ENCODE assay signal across 28 cellular contexts in genomic region chr5:53029608-53030007, GRCh38. TPM values are rescaled to one million over a fixed set of nuclear protein-coding genes. Genes with fewer than 3 reads are reported as not detected.
DNase-seq lines count a peak whose midpoint lies in the region; ATAC-seq and TF ChIP-seq lines count a peak whose summit lies in the region.
"Had no signal": no experiment of that assay in that cellular context is flagged by ENCODE, and none has a peak within 500 bp of the region (broad histone marks: within the 10 kb centered on the region; RNA-seq: fewer than 3 reads in every experiment).

No MANE protein-coding gene starts in this region.

- H3K27ac Mint-ChIP-seq in activated T-cell treated with anti-CD3 and anti-CD28 coated beads, Interleukin-2, amount 50 U/mL, for 72 hours = peak overlapping the region; percentile 61
- H3K27ac Mint-ChIP-seq: nephron had no signal

- no peak overlapping the region for H2AFZ ChIP-seq in PC-9

- CTCF ChIA-PET in PC-9 (lab: Charles Lee) = no interaction called here

- WGBS in esophagus, 2 donors = 79 to 81% methylated on average over 1 of the region's 1 CpG

- peaks cover 37% of the 10 kb centered on the region for H3F3A ChIP-seq in PC-9 (ENCODE audit: insufficient read depth, low read depth)

- no peak for TF ChIP-seq CTCF in PC-9 (conservative IDR thresholded peaks at IDR 0.05)

- POLR2A ChIA-PET in PC-9 (lab: Charles Lee; ENCODE audit: unreplicated experiment) = no interaction called here

- no peak overlapping the region for H3K4me2 ChIP-seq in PC-9
- H3K4me2 ChIP-seq: BLaER1, KMS-11 had no signal

- H3K4me1 Mint-ChIP-seq in activated T-cell treated with anti-CD3 and anti-CD28 coated beads, Interleukin-2, amount 50 U/mL, for 72 hours (ENCODE audit: low read depth) = peaks cover 42% of the 10 kb centered on the region
- H3K4me1 Mint-ChIP-seq: central memory CD8-positive, alpha-beta T cell had no signal

- H3K4me3 ChIP-seq in PC-9 (no peak overlapping the region), esophagus (ENCODE audit: low read depth in 1 of 2, low read length in 2 of 2) (no peak overlapping the region)
- H3K4me3 ChIP-seq: BLaER1, upper lobe of right lung had no signal

- no peaks in the 10 kb centered on the region for H3K9me2 ChIP-seq in PC-9 (ENCODE audit: insufficient read depth)

- H3K27ac ChIP-seq in PC-9 (peak overlapping the region; percentile 90), esophagus (ENCODE audit: low read depth in 2 of 2, low read length in 1 of 2) (peak overlapping the region; percentile 68 to 81)
- H3K27ac ChIP-seq: BLaER1, KMS-11, upper lobe of right lung had no signal

- H3K36me3 Mint-ChIP-seq in activated T-cell treated with anti-CD3 and anti-CD28 coated beads, Interleukin-2, amount 50 U/mL, for 72 hours (ENCODE audit: insufficient read depth in 2 of 2) = peaks cover 0 to 2% of the 10 kb centered on the region in 2 donors
- H3K36me3 Mint-ChIP-seq: activated naive CD8-positive, alpha-beta T cell had no signal

- H3K9me3 ChIP-seq in PC-9 (ENCODE audit: insufficient read depth, low read depth) (no peaks in the 10 kb centered on the region), esophagus (ENCODE audit: control insufficient read depth in 2 of 2, insufficient read depth in 1 of 2, low read depth in 1 of 2, low read length in 1 of 2) (no peaks in the 10 kb centered on the region)
- H3K9me3 ChIP-seq: BLaER1, upper lobe of right lung had no signal

- H3K27me3 ChIP-seq in PC-9 (ENCODE audit: insufficient read depth, low read depth) = no peaks in the 10 kb centered on the region
- H3K27me3 ChIP-seq in esophagus (ENCODE audit: control insufficient read depth in 1 of 2, insufficient read depth in 2 of 2, low read length in 2 of 2) = no peaks in the 10 kb centered on the region
- H3K27me3 ChIP-seq: BLaER1, upper lobe of right lung had no signal

- no TSS peak for BruUV-seq in PC-9 (replicated peaks; lab: Mats Ljungman, UMichigan)

- peaks cover 20% of the 10 kb centered on the region for H3K79me2 ChIP-seq in PC-9 (ENCODE audit: low read depth)

- H3K36me3 ChIP-seq in PC-9 (ENCODE audit: low read depth) = peaks cover 18% of the 10 kb centered on the region
- no peaks in the 10 kb centered on the region for H3K36me3 ChIP-seq in esophagus (ENCODE audit: control insufficient read depth in 2 of 2, insufficient read depth in 2 of 2, low read length in 1 of 2)
- H3K36me3 ChIP-seq: BLaER1, upper lobe of right lung had no signal

- H3K9me3 Mint-ChIP-seq in activated T-cell treated with anti-CD3 and anti-CD28 coated beads, Interleukin-2, amount 50 U/mL, for 72 hours = no peaks in the 10 kb centered on the region
- H3K9me3 Mint-ChIP-seq: central memory CD8-positive, alpha-beta T cell; nephron; T-helper 1 cell treated with Interleukin-12 subunit alpha and Interleukin-12 subunit beta and Interleukin-4 antibody, amounts not matched to agents 30 μg/mL and 1 μg/mL, for 36 hours had no signal

- H3K4me1 ChIP-seq in PC-9 (replicated peaks; ENCODE audit: insufficient read depth) = peaks cover 50% of the 10 kb centered on the region
- peaks cover 3 to 10% of the 10 kb centered on the region in 2 donors for H3K4me1 ChIP-seq in esophagus (ENCODE audit: control insufficient read depth in 2 of 2, insufficient read depth in 2 of 2, low read length in 1 of 2)

- intact Hi-C loops in PC-9 (cut with micrococcal nuclease; ENCODE audit: unreplicated experiment) = no loop called here

- H3K27me3 Mint-ChIP-seq in activated T-cell treated with anti-CD3 and anti-CD28 coated beads, Interleukin-2, amount 50 U/mL, for 72 hours (ENCODE audit: low read depth) = no peaks in the 10 kb centered on the region
- H3K27me3 Mint-ChIP-seq: activated naive CD8-positive, alpha-beta T cell; central memory CD8-positive, alpha-beta T cell had no signal

- no peaks in the 10 kb centered on the region for H4K20me1 ChIP-seq in PC-9 (ENCODE audit: insufficient read depth)
- H4K20me1 ChIP-seq: BLaER1 had no signal

- peak; percentile 52 to 58 for ATAC-seq in activated T-cell treated with anti-CD3 and anti-CD28 coated beads, Interleukin-2, amount 50 U/mL, for 72 hours (replicated peaks in 1 of 2)
- peak; percentile 19 for ATAC-seq in stimulated activated naive CD8-positive, alpha-beta T cell treated with anti-CD3 and anti-CD28 coated beads, Interleukin-15, Interleukin-2, amounts not matched to agents 100 U/mL and 50 U/mL, for 24 hours
- no peak for ATAC-seq in HG03097 (IDR thresholded peaks at IDR 0.05; ENCODE audit: low FRiP score, unreplicated experiment)
- ATAC-seq: upper lobe of right lung had no signal

- no peak for DNase-seq in activated T-cell treated with anti-CD3 and anti-CD28 coated beads, Interleukin-2, amount 50 U/mL, for 72 hours
- DNase-seq in activated T-cell treated with anti-CD3 and anti-CD28 coated beads, Interleukin-2, amount 50 U/mL, for 48 hours = no peak
- DNase-seq in PC-9 (no peak), NCI-H226 (no peak), A172 (ENCODE audit: low spot score) (no peak)
- no peak for DNase-seq in stimulated activated naive CD8-positive, alpha-beta T cell treated with anti-CD3 and anti-CD28 coated beads, Interleukin-15, Interleukin-2, amounts not matched to agents 100 U/mL and 50 U/mL, for 24 hours
- DNase-seq: activated CD4-positive, alpha-beta T cell treated with anti-CD3 and anti-CD28 coated beads for 1 hour; COR-L47; dermis blood vessel endothelial cell; GDM1; glutamatergic neuron; H7; islet precursor cell; NCI-H1417 treated with DMSO at 0.1 percent for 48 hours; NCI-H2081; NCI-H2227 treated with DMSO at 0.1 percent for 48 hours; RPMI8226; stimulated activated CD4-positive, alpha-beta T cell treated with anti-CD3 and anti-CD28 coated beads, Interleukin-2, amount 100 ng/mL, for 24 hours; substantia nigra; upper lobe of right lung had no signal

- peak overlapping the region in 1 of 2 donors; percentile 19 for H3K4me3 Mint-ChIP-seq in activated T-cell treated with anti-CD3 and anti-CD28 coated beads, Interleukin-2, amount 50 U/mL, for 72 hours
- H3K4me3 Mint-ChIP-seq: activated naive CD8-positive, alpha-beta T cell; central memory CD8-positive, alpha-beta T cell; nephron; T-helper 1 cell treated with Interleukin-12 subunit alpha and Interleukin-12 subunit beta and Interleukin-4 antibody, amounts not matched to agents 30 μg/mL and 1 μg/mL, for 36 hours had no signal

RNA-seq across cellular contexts. Expression of gene ITGA2, which starts 40.5 kb away (rescaled TPM):
- 1 to 10 TPM in 1 of 2 donors, under 1 TPM in 1; 0.79 to 1.7 TPM for total RNA-seq in activated T-cell treated with anti-CD3 and anti-CD28 coated beads, Interleukin-2, amount 50 U/mL, for 72 hours
- total RNA-seq in PC-9 (2021) = 24.7 and 35.8 TPM in 2 replicates
- 1 to 10 TPM; 3.7 to 6.4 TPM for polyA plus RNA-seq in esophagus
- total RNA-seq in A172 (2014; rRNA removed; shearing (Covaris generic)) = 13.4 and 21.8 TPM in 2 replicates
